Comparison of ENCODE assay signal across 1 cellular context in the genomic region with DNA sequence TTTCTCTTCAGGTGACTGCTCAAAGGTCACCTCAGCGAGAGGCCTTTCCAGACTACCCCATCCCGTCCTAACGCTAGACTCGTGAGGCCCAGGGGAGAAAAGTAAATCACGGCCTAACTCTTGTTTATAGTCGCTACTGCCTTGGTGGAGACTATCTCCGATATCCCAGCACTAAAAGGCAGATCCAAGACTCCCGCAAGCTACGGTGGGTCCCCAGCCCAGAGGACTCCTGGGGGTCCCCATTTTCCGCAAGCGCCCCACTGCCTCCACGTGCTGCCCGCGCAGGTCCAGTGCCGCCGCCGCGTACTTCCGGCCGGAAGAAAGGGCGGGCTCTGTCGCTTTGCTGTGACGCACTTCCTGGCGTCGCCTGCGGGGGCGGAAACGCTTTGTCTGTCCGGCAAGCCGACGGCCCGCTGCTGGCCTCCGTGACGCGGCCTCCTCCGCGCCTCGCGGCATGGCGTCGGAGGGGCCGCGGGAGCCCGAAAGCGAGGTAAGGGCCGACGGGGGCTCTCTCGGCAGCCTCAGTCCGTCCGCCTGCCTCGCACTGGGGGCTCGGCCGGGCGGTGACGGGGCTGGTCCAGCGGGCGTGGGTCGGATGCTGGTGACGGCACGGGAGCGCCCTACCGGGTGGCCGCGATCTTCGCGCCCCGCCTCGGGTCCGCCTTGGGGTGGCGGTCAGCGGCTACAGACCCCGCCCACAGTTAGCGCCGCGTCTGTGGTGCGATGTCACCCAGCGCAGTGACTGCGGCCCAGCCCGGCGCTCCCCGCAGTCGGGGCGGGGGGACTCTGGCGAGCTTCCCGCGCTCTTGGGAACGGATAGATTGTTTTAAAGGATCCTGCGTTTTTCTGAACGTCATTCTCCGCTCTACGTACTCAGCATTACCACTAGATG.
A peak's percentile ranks its signal among the peaks of the same experiment; 100 is the strongest.
TF ChIP-seq lines count a peak whose summit lies in the region.

A gene with protein sequence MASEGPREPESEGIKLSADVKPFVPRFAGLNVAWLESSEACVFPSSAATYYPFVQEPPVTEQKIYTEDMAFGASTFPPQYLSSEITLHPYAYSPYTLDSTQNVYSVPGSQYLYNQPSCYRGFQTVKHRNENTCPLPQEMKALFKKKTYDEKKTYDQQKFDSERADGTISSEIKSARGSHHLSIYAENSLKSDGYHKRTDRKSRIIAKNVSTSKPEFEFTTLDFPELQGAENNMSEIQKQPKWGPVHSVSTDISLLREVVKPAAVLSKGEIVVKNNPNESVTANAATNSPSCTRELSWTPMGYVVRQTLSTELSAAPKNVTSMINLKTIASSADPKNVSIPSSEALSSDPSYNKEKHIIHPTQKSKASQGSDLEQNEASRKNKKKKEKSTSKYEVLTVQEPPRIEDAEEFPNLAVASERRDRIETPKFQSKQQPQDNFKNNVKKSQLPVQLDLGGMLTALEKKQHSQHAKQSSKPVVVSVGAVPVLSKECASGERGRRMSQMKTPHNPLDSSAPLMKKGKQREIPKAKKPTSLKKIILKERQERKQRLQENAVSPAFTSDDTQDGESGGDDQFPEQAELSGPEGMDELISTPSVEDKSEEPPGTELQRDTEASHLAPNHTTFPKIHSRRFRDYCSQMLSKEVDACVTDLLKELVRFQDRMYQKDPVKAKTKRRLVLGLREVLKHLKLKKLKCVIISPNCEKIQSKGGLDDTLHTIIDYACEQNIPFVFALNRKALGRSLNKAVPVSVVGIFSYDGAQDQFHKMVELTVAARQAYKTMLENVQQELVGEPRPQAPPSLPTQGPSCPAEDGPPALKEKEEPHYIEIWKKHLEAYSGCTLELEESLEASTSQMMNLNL (plus strand): TSS at position 378 of the 892 bp plus-strand sequence. CDS start 77 bp downstream, at position 455.

TF ChIP-seq in H1, 55 proteins besides CTCF, POLR2A, EP300 and RAD21 (continues in another document):
- TF ChIP-seq RBBP5 (IDR thresholded peaks at IDR 0.05; ENCODE audit: borderline replicate concordance, low read depth, low read length) (peak; percentile 95), BACH1 (IDR thresholded peaks at IDR 0.05; ENCODE audit: low read length) (no peak), ASH2L (IDR thresholded peaks at IDR 0.05; ENCODE audit: low read length) (peak; percentile 98), GABPA (IDR thresholded peaks at IDR 0.05; ENCODE audit: borderline replicate concordance, insufficient read depth, low read length) (peak; percentile 96), SIX5 (IDR thresholded peaks at IDR 0.05; ENCODE audit: low read depth, low read length) (no peak), TCF12 (IDR thresholded peaks at IDR 0.05; ENCODE audit: low read depth, low read length) (no peak), TAF1 (IDR thresholded peaks at IDR 0.05; ENCODE audit: low read depth, low read length) (peak; percentile 90), SUZ12 (IDR thresholded peaks at IDR 0.05; ENCODE audit: low read length) (no peak), EGR1 (IDR thresholded peaks at IDR 0.05; ENCODE audit: borderline replicate concordance, low read depth, low read length) (peak; percentile 100), SP4 (IDR thresholded peaks at IDR 0.05; ENCODE audit: low read length) (0 out of 2 replicates have a peak, but pooled peaks have one; percentile 24), TEAD4 (IDR thresholded peaks at IDR 0.05; ENCODE audit: low read depth, low read length) (no peak; the same call in 1 of the 2 replicates), CBX8 (IDR thresholded peaks at IDR 0.05; ENCODE audit: borderline replicate concordance, low read depth, low read length) (no peak), KDM1A (IDR thresholded peaks at IDR 0.05; ENCODE audit: borderline replicate concordance, low read length) (no peak), JUN (IDR thresholded peaks at IDR 0.05; ENCODE audit: low read depth, low read length) (no peak), TBP (IDR thresholded peaks at IDR 0.05; ENCODE audit: low read depth, low read length) (peak; percentile 84), NRF1 (IDR thresholded peaks at IDR 0.05; ENCODE audit: low read depth, low read length) (peak; percentile 52), SP2 (IDR thresholded peaks at IDR 0.05; ENCODE audit: low read length) (peak; percentile 14; the same call in 1 of the 2 replicates), POLR2AphosphoS5 (IDR thresholded peaks at IDR 0.05; ENCODE audit: low read depth, low read length) (peak; percentile 98), POU5F1 (IDR thresholded peaks at IDR 0.05; ENCODE audit: low read depth, low read length) (no peak), KDM5A (IDR thresholded peaks at IDR 0.05; ENCODE audit: low read length) (peak; percentile 60; the same call in 1 of the 2 replicates), SRF (IDR thresholded peaks at IDR 0.05; ENCODE audit: low read depth, low read length) (peak; percentile 74), CHD1 (IDR thresholded peaks at IDR 0.05; ENCODE audit: low read depth, low read length) (no peak), SAP30 (IDR thresholded peaks at IDR 0.05; ENCODE audit: insufficient read depth, insufficient replicate concordance, low read length) (no peak), GTF2F1 (IDR thresholded peaks at IDR 0.05; ENCODE audit: borderline replicate concordance, low read depth, low read length) (no peak; the same call in 1 of the 2 replicates), SIN3A (conservative IDR thresholded peaks at IDR 0.05 in 1 of 2, IDR thresholded peaks at IDR 0.05 in 1 of 2; ENCODE audit: low read depth in 1 of 2, low read length in 2 of 2) (peak; percentile 57 to 89; a peak in 2 of 4 replicates), TAF7 (optimal IDR thresholded peaks at IDR 0.05; ENCODE audit: borderline replicate concordance, low read depth, low read length) (no peak), SIRT6 (IDR thresholded peaks at IDR 0.05; ENCODE audit: low read length) (no peak), SP1 (IDR thresholded peaks at IDR 0.05; ENCODE audit: low read depth, low read length) (no peak), HDAC6 (IDR thresholded peaks at IDR 0.05; ENCODE audit: low read depth, low read length) (no peak), KDM4A (IDR thresholded peaks at IDR 0.05; ENCODE audit: low read depth, low read length, severe bottlenecking) (peak; percentile 96), CHD2 (IDR thresholded peaks at IDR 0.05; ENCODE audit: low read length) (peak; percentile 42; the same call in 1 of the 2 replicates), BCL11A (IDR thresholded peaks at IDR 0.05; ENCODE audit: low read depth in 2 of 2, low read length in 2 of 2) (no peak), RFX5 (IDR thresholded peaks at IDR 0.05; ENCODE audit: borderline replicate concordance, low read depth, low read length) (no peak), CBX5 (IDR thresholded peaks at IDR 0.05; ENCODE audit: low read depth, low read length) (no peak), EZH2 (IDR thresholded peaks at IDR 0.05; ENCODE audit: low read depth, low read length, severe bottlenecking) (no peak), HDAC2 (IDR thresholded peaks at IDR 0.05; ENCODE audit: borderline replicate concordance in 1 of 2, low read depth in 2 of 2, low read length in 2 of 2) (0 out of 4 replicates have a peak, but pooled peaks of 1 of the 2 experiments have one; percentile 29), RXRA (IDR thresholded peaks at IDR 0.05; ENCODE audit: insufficient read depth, low read depth, low read length) (no peak), YY1 (IDR thresholded peaks at IDR 0.05; ENCODE audit: low read depth, low read length) (no peak; the same call in 1 of the 2 replicates), CREB1 (IDR thresholded peaks at IDR 0.05) (peak; percentile 98), FOSL1 (IDR thresholded peaks at IDR 0.05; ENCODE audit: insufficient read depth, low read depth, low read length) (no peak), MAFK (IDR thresholded peaks at IDR 0.05; ENCODE audit: low read depth, low read length) (no peak), NANOG (IDR thresholded peaks at IDR 0.05; ENCODE audit: insufficient read depth, low read depth, low read length, poor library complexity, severe bottlenecking) (no peak)
- TF ChIP-seq, protein P1, sequence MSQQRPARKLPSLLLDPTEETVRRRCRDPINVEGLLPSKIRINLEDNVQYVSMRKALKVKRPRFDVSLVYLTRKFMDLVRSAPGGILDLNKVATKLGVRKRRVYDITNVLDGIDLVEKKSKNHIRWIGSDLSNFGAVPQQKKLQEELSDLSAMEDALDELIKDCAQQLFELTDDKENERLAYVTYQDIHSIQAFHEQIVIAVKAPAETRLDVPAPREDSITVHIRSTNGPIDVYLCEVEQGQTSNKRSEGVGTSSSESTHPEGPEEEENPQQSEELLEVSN (IDR thresholded peaks at IDR 0.05) = peak; percentile 96
- TF ChIP-seq, protein P2, sequence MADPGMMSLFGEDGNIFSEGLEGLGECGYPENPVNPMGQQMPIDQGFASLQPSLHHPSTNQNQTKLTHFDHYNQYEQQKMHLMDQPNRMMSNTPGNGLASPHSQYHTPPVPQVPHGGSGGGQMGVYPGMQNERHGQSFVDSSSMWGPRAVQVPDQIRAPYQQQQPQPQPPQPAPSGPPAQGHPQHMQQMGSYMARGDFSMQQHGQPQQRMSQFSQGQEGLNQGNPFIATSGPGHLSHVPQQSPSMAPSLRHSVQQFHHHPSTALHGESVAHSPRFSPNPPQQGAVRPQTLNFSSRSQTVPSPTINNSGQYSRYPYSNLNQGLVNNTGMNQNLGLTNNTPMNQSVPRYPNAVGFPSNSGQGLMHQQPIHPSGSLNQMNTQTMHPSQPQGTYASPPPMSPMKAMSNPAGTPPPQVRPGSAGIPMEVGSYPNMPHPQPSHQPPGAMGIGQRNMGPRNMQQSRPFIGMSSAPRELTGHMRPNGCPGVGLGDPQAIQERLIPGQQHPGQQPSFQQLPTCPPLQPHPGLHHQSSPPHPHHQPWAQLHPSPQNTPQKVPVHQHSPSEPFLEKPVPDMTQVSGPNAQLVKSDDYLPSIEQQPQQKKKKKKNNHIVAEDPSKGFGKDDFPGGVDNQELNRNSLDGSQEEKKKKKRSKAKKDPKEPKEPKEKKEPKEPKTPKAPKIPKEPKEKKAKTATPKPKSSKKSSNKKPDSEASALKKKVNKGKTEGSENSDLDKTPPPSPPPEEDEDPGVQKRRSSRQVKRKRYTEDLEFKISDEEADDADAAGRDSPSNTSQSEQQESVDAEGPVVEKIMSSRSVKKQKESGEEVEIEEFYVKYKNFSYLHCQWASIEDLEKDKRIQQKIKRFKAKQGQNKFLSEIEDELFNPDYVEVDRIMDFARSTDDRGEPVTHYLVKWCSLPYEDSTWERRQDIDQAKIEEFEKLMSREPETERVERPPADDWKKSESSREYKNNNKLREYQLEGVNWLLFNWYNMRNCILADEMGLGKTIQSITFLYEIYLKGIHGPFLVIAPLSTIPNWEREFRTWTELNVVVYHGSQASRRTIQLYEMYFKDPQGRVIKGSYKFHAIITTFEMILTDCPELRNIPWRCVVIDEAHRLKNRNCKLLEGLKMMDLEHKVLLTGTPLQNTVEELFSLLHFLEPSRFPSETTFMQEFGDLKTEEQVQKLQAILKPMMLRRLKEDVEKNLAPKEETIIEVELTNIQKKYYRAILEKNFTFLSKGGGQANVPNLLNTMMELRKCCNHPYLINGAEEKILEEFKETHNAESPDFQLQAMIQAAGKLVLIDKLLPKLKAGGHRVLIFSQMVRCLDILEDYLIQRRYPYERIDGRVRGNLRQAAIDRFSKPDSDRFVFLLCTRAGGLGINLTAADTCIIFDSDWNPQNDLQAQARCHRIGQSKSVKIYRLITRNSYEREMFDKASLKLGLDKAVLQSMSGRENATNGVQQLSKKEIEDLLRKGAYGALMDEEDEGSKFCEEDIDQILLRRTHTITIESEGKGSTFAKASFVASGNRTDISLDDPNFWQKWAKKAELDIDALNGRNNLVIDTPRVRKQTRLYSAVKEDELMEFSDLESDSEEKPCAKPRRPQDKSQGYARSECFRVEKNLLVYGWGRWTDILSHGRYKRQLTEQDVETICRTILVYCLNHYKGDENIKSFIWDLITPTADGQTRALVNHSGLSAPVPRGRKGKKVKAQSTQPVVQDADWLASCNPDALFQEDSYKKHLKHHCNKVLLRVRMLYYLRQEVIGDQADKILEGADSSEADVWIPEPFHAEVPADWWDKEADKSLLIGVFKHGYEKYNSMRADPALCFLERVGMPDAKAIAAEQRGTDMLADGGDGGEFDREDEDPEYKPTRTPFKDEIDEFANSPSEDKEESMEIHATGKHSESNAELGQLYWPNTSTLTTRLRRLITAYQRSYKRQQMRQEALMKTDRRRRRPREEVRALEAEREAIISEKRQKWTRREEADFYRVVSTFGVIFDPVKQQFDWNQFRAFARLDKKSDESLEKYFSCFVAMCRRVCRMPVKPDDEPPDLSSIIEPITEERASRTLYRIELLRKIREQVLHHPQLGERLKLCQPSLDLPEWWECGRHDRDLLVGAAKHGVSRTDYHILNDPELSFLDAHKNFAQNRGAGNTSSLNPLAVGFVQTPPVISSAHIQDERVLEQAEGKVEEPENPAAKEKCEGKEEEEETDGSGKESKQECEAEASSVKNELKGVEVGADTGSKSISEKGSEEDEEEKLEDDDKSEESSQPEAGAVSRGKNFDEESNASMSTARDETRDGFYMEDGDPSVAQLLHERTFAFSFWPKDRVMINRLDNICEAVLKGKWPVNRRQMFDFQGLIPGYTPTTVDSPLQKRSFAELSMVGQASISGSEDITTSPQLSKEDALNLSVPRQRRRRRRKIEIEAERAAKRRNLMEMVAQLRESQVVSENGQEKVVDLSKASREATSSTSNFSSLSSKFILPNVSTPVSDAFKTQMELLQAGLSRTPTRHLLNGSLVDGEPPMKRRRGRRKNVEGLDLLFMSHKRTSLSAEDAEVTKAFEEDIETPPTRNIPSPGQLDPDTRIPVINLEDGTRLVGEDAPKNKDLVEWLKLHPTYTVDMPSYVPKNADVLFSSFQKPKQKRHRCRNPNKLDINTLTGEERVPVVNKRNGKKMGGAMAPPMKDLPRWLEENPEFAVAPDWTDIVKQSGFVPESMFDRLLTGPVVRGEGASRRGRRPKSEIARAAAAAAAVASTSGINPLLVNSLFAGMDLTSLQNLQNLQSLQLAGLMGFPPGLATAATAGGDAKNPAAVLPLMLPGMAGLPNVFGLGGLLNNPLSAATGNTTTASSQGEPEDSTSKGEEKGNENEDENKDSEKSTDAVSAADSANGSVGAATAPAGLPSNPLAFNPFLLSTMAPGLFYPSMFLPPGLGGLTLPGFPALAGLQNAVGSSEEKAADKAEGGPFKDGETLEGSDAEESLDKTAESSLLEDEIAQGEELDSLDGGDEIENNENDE (IDR thresholded peaks at IDR 0.05; ENCODE audit: insufficient replicate concordance, low read length) = peak; percentile 7
- TF ChIP-seq, protein P3, sequence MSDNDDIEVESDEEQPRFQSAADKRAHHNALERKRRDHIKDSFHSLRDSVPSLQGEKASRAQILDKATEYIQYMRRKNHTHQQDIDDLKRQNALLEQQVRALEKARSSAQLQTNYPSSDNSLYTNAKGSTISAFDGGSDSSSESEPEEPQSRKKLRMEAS (IDR thresholded peaks at IDR 0.05) = peak; percentile 99
- TF ChIP-seq, protein P4, sequence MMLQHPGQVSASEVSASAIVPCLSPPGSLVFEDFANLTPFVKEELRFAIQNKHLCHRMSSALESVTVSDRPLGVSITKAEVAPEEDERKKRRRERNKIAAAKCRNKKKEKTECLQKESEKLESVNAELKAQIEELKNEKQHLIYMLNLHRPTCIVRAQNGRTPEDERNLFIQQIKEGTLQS (IDR thresholded peaks at IDR 0.05; ENCODE audit: insufficient read depth, low read depth, low read length) = peak; percentile 89
- TF ChIP-seq, protein P5, sequence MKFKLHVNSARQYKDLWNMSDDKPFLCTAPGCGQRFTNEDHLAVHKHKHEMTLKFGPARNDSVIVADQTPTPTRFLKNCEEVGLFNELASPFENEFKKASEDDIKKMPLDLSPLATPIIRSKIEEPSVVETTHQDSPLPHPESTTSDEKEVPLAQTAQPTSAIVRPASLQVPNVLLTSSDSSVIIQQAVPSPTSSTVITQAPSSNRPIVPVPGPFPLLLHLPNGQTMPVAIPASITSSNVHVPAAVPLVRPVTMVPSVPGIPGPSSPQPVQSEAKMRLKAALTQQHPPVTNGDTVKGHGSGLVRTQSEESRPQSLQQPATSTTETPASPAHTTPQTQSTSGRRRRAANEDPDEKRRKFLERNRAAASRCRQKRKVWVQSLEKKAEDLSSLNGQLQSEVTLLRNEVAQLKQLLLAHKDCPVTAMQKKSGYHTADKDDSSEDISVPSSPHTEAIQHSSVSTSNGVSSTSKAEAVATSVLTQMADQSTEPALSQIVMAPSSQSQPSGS (IDR thresholded peaks at IDR 0.05; ENCODE audit: low read length) = no peak; the same call in 1 of the 2 replicates
